1 cellular context compared by ENCODE assay signal in genomic region chr10:60141916-60142559, GRCh38.
TF ChIP-seq lines count a peak whose summit lies in the region.

No MANE protein-coding gene starts in this region.

TF ChIP-seq in IMR-90, 13 proteins besides CTCF, POLR2A, EP300 and RAD21 (continued from another document):
- TF ChIP-seq USF2 (IDR thresholded peaks at IDR 0.05; ENCODE audit: low read depth, low read length) (no peak), CHD1 (IDR thresholded peaks at IDR 0.05; ENCODE audit: low read depth, low read length) (no peak)
